Comparison of ENCODE assay signal across 10 cellular contexts in the genomic region with DNA sequence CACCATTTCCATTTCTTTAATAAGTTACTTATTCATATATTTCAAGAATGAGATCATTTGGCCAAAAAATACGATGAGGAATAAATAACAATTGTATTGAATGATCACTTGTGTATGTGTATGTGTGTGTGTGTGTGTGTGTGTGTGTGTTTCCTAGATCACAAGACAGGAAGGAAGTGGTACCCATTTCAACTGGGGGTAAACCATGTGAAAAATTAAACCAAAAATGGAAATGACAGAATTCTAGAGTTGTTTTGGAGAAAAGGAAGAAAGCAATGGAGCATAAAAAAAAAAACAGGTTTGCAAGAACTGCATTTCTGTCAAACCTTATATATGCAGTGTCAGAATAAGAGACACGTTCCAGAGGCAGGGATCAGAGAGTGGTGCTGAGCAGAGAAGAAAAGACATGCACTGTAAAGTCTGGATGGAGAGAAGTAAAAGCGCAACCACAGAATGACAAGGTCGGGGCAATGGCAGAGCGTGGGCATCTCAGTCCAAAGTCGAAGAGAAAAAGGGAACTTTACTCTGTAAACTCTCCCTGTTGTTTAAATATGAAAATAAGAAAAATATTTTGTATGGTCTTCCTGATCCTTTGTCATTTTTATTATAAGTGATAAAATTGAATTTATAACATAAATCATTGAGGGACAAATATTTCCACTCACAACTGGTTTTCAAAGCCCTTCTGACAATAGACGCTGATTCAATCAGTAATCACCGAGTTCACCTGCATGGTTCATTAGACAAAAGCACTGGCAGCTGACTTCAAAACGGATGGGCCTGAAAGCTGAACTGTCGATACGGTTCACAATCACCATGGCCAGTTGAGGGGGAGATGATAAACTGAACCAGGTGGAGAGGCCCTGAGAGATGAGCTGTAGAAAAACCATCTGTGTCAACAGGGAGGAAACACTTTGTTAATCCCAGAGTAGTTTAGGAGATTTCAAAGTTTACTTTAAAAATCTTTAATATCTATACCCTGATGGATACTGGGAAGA.
DNase-seq lines count a peak whose midpoint lies in the region; ATAC-seq lines count a peak whose summit lies in the region.
"Had no signal": no experiment of that assay in that cellular context is flagged by ENCODE, and none has a peak within 500 bp of the region (broad histone marks: within the 10 kb centered on the region; RNA-seq: fewer than 3 reads in every experiment).

No MANE protein-coding gene starts in this region.

- DNase-seq in DMS53 treated with DMSO at 0.1 percent for 48 hours (lab: John Stamatoyannopoulos, UW; ENCODE audit: unreplicated experiment): peak; percentile 7
- peak; percentile 78 to 91 for DNase-seq in NCI-H524 (lab: John Stamatoyannopoulos, UW)
- no peak for DNase-seq in MV-4-11 (lab: John Stamatoyannopoulos, UW)
- no peak for DNase-seq in mucosa of gallbladder (ENCODE audit: low spot score)
- no peak for DNase-seq in hypothalamus (lab: John Stamatoyannopoulos, UW)
- no peak for DNase-seq in activated T-cell treated with anti-CD3 and anti-CD28 coated beads for 4 hours
- DNase-seq: activated gamma-delta T cell treated with Interleukin-2 at 50 U/mL for 16 hours; stimulated activated CD4-positive, alpha-beta T cell treated with anti-CD3 and anti-CD28 coated beads, Interleukin-2, amount 100 ng/mL, for 48 hours had no signal

- ATAC-seq in GM19438 (IDR thresholded peaks at IDR 0.05; ENCODE audit: low read depth, unreplicated experiment): peak; percentile 68
- peak; percentile 64 for ATAC-seq in HG03066 (IDR thresholded peaks at IDR 0.05; ENCODE audit: low read depth, unreplicated experiment)

Comparison
In these comparisons a context has a peak if more than half of its experiments do, and no peak if none do; other contexts are left out.
1. DNase-seq: peak in DMS53 treated with DMSO at 0.1 percent for 48 hours (single experiment) and NCI-H524 (2 of 2); none in MV-4-11 (single experiment), mucosa of gallbladder (single experiment), hypothalamus (0 of 51) and activated T-cell treated with anti-CD3 and anti-CD28 coated beads for 4 hours (single experiment).